ENCODE assay signal across 8 cellular contexts in the genomic region with DNA sequence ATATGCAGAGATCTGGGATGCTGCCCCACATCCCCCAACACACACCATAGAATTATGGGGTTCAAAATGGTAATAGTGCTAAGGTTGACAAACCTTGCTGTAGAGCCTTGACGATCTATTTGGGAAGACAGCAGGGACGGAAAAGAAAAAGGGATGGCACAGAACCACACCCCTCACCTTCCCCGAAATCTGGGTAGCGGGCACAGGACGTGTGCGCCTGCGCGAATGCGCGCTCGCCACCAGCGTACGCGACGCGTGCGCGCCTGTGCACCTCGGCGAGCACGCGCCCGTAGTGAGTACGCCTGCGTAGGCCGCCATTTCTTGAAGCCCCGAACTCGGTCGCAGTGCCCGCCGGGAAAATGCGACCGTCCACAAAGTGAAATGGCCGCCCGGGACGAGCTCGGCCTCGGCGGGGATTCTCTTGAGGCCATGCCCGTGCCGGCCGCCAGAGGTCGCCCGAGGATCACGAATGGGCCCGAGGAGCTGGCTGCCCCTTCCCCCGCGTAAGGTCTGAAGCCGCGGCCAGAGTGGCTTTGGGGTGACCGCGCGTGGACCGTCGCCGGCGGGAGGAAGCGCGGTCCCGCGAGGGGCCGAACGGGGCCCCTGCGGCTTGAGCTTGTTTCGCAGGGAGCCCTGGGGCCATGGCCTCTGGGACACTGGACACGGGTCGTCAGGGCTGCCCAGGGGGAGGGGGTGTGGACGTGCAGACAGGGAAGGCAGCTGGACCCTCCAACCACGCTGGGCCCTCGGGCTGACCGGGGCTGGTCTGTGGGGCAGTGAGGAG. TPM values are rescaled to one million over a fixed set of nuclear protein-coding genes. Genes with fewer than 3 reads are reported as not detected.
A peak's percentile ranks its signal among the peaks of the same experiment; 100 is the strongest.
DNase-seq lines count a peak whose midpoint lies in the region; ATAC-seq, FAIRE-seq and TF ChIP-seq lines count a peak whose summit lies in the region.

No MANE protein-coding gene starts in this region.

- 0 to 29% methylated on average over 71 of the region's 71 CpGs for WGBS in pancreas, 2 donors

- H3K9me3 ChIP-seq in pancreas (no peaks in the 10 kb centered on the region), tibial artery (no peaks in the 10 kb centered on the region)

- intact Hi-C loops in Right ventricle myocardium inferior (cut with DNase I) (no loop called here), pancreas (cut with DNase I) (no loop called here), tibial artery (cut with DNase I; ENCODE audit: low total_unique reads) (no loop called here)

- peak; percentile 97 for ATAC-seq in HG02678 (IDR thresholded peaks at IDR 0.05; ENCODE audit: unreplicated experiment)
- peak; percentile 98 for ATAC-seq in Right ventricle myocardium inferior
- peak; percentile 95 to 97 (median 96) for ATAC-seq in pancreas

- DNase-seq in NCI-H1105 (lab: John Stamatoyannopoulos, UW) = peak; percentile 98
- peak; percentile 77 for DNase-seq in SKM-1 treated with dmso at 0.1 percent for 144 hours (lab: John Stamatoyannopoulos, UW; ENCODE audit: unreplicated experiment)
- DNase-seq in activated naive CD8-positive, alpha-beta T cell treated with anti-CD3 and anti-CD28 coated beads, Interleukin-2, amount 50 U/mL, for 16 hours (ENCODE audit: low read depth, low spot score) = peak; percentile 71
- peak; percentile 95 for DNase-seq in Right ventricle myocardium inferior (ENCODE audit: missing footprints)
- peak; percentile 85 to 95 (median 92) for DNase-seq in pancreas
- DNase-seq in tibial artery = peak; percentile 80 to 94

- H3K27me3 ChIP-seq in pancreas = no peaks in the 10 kb centered on the region
- no peaks in the 10 kb centered on the region for H3K27me3 ChIP-seq in tibial artery

- peak; percentile 64 for TF ChIP-seq CTCF in GM12873 (IDR thresholded peaks at IDR 0.05; ENCODE audit: insufficient read depth, low read depth, low read length, missing control alignments)
- peak; percentile 57 to 83 (median 78) for TF ChIP-seq CTCF in pancreas (IDR thresholded peaks at IDR 0.05)
- peak; percentile 75 to 91 for TF ChIP-seq CTCF in tibial artery (IDR thresholded peaks at IDR 0.05)

- H3K36me3 ChIP-seq in pancreas (no peaks in the 10 kb centered on the region), tibial artery (peaks cover 0 to 6% (median 0%) of the 10 kb centered on the region in 3 donors)

- H3K27ac ChIP-seq in pancreas = peak overlapping the region; percentile 38 to 74 (median 60)
- H3K27ac ChIP-seq in tibial artery = peak overlapping the region; percentile 78 to 85

- FAIRE-seq in pancreas (lab: Jason Lieb, UNC) = peak; percentile 92

- H3K4me1 ChIP-seq in pancreas = peaks cover 0 to 5% (median 0%) of the 10 kb centered on the region in 3 donors
- peaks cover 0 to 9% (median 0%) of the 10 kb centered on the region in 4 donors for H3K4me1 ChIP-seq in tibial artery

- H3K4me3 ChIP-seq in pancreas (peak overlapping the region in 3 of 4 donors; percentile 26 to 51 (median 47)), tibial artery (peak overlapping the region; percentile 57 to 66)

RNA-seq across cellular contexts. Expression of a gene that starts 43.7 kb away (rescaled TPM):
- total RNA-seq in Right ventricle myocardium inferior = 1.9 TPM
- total RNA-seq in pancreas = 1 to 10 TPM; 2.4 to 5.0 (median 3.0) TPM
- 1 to 10 TPM; 2.2 to 4.8 TPM for polyA plus RNA-seq in pancreas

RNA-seq across cellular contexts. Expression of a gene that starts 52.4 kb away (rescaled TPM):
- total RNA-seq in Right ventricle myocardium inferior = not detected
- not detected for total RNA-seq in pancreas
- polyA plus RNA-seq in pancreas = not detected

Comparison
In these comparisons a context has a peak if more than half of its experiments do, and no peak if none do; other contexts are left out.
1. Peak in every context shown above with its lines: DNase-seq, ATAC-seq, H3K4me3 ChIP-seq and H3K27ac ChIP-seq.